9 cellular contexts compared by ENCODE assay signal in genomic region chr11:118621898-118622375, GRCh38. TPM values are rescaled to one million over a fixed set of nuclear protein-coding genes. Genes with fewer than 3 reads are reported as not detected.
DNase-seq lines count a peak whose midpoint lies in the region; ATAC-seq, FAIRE-seq and TF ChIP-seq lines count a peak whose summit lies in the region.
"Had no signal": no experiment of that assay in that cellular context is flagged by ENCODE, and none has a peak within 500 bp of the region (broad histone marks: within the 10 kb centered on the region; RNA-seq: fewer than 3 reads in every experiment).

No MANE protein-coding gene starts in this region.

- 82 to 90% methylated on average over 4 of the region's 4 CpGs for WGBS in body of pancreas, 2 donors

- H3K4me3 ChIP-seq in body of pancreas, result no peak overlapping the region
- H3K4me3 ChIP-seq in lower lobe of right lung, result peak overlapping the region; percentile 58
- peak overlapping the region; percentile 58 to 62 for H3K4me3 ChIP-seq in tibial artery

- peaks cover 4% of the 10 kb centered on the region for H3K4me1 Mint-ChIP-seq in activated CD4-positive, alpha-beta T cell treated with anti-CD3 and anti-CD28 coated beads, Interleukin-2, amount 10 ng/mL, durations not matched to agents 24 days and 14 days

- no peaks in the 10 kb centered on the region for H3K36me3 ChIP-seq in body of pancreas (replicated peaks in 1 of 2; ENCODE audit: insufficient read depth in 1 of 2, low read depth in 2 of 2)
- H3K36me3 ChIP-seq in lower lobe of right lung, result peaks cover 32% of the 10 kb centered on the region
- peaks cover 16 to 32% (median 25%) of the 10 kb centered on the region in 3 donors for H3K36me3 ChIP-seq in tibial artery

- H3K27ac Mint-ChIP-seq in activated CD4-positive, alpha-beta T cell treated with anti-CD3 and anti-CD28 coated beads, Interleukin-2, amount 10 ng/mL, durations not matched to agents 24 days and 14 days, result no peak overlapping the region
- H3K27ac Mint-ChIP-seq: CD4-positive, CD25-positive, alpha-beta regulatory T cell had no signal

- peak overlapping the region; percentile 44 for H3K4me3 Mint-ChIP-seq in activated CD4-positive, alpha-beta T cell treated with anti-CD3 and anti-CD28 coated beads, Interleukin-2, amount 10 ng/mL, durations not matched to agents 24 days and 14 days

- peaks cover 22% of the 10 kb centered on the region for H3K27me3 Mint-ChIP-seq in activated CD4-positive, alpha-beta T cell treated with anti-CD3 and anti-CD28 coated beads, Interleukin-2, amount 10 ng/mL, durations not matched to agents 24 days and 14 days

- no peaks in the 10 kb centered on the region for H3K9me3 Mint-ChIP-seq in activated CD4-positive, alpha-beta T cell treated with anti-CD3 and anti-CD28 coated beads, Interleukin-2, amount 10 ng/mL, durations not matched to agents 24 days and 14 days
- H3K9me3 Mint-ChIP-seq: CD4-positive, CD25-positive, alpha-beta regulatory T cell had no signal

- no peak for TF ChIP-seq POLR2A in body of pancreas (IDR thresholded peaks at IDR 0.05)
- TF ChIP-seq POLR2A in H54 (IDR thresholded peaks at IDR 0.05; ENCODE audit: low read depth, low read length), result no peak

- ATAC-seq in body of pancreas (no peak), lower lobe of right lung (no peak), HG02642 (IDR thresholded peaks at IDR 0.05; ENCODE audit: poor library complexity, unreplicated experiment) (no peak)

- H3K9me3 ChIP-seq in body of pancreas (no peaks in the 10 kb centered on the region), lower lobe of right lung (no peaks in the 10 kb centered on the region), tibial artery (no peaks in the 10 kb centered on the region)

- TF ChIP-seq CTCF in body of pancreas (IDR thresholded peaks at IDR 0.05) (no peak), lower lobe of right lung (IDR thresholded peaks at IDR 0.05) (no peak), tibial artery (IDR thresholded peaks at IDR 0.05) (no peak)

- intact Hi-C loops in activated CD4-positive, alpha-beta T cell treated with anti-CD3 and anti-CD28 coated beads, Interleukin-2, amount 10 ng/mL, durations not matched to agents 24 days and 14 days (cut with micrococcal nuclease), result no loop called here
- intact Hi-C loops in body of pancreas (cut with DNase I) (no loop called here), lower lobe of right lung (cut with DNase I) (no loop called here), tibial artery (cut with DNase I; ENCODE audit: low total_unique reads) (no loop called here)

- no peaks in the 10 kb centered on the region for H3K27me3 ChIP-seq in body of pancreas
- H3K27me3 ChIP-seq in lower lobe of right lung (ENCODE audit: low read depth), result no peaks in the 10 kb centered on the region
- no peaks in the 10 kb centered on the region for H3K27me3 ChIP-seq in tibial artery

- H3K27ac ChIP-seq in body of pancreas (peak overlapping the region; percentile 21 to 76 (median 48)), lower lobe of right lung (peak overlapping the region; percentile 80), tibial artery (peak overlapping the region; percentile 87 to 93)

- H3K4me1 ChIP-seq in body of pancreas (peaks cover 45% of the 10 kb centered on the region), lower lobe of right lung (peaks cover 76% of the 10 kb centered on the region), tibial artery (peaks cover 5 to 73% (median 62%) of the 10 kb centered on the region in 4 donors)

- no peaks in the 10 kb centered on the region for H3K36me3 Mint-ChIP-seq in activated CD4-positive, alpha-beta T cell treated with anti-CD3 and anti-CD28 coated beads, Interleukin-2, amount 10 ng/mL, durations not matched to agents 24 days and 14 days (ENCODE audit: low read depth)

- FAIRE-seq in H54 (lab: Jason Lieb, UNC), result no peak

- no peak for DNase-seq in activated CD4-positive, alpha-beta T cell treated with anti-CD3 and anti-CD28 coated beads, Interleukin-2, amount 10 ng/mL, durations not matched to agents 24 days and 14 days
- no peak for DNase-seq in activated CD4-positive, alpha-beta T cell treated with anti-CD3 and anti-CD28 coated beads for 48 hours
- DNase-seq in body of pancreas (no peak), lower lobe of right lung (no peak), tibial artery (no peak), H54 (ENCODE audit: insufficient read length, low spot score) (no peak), GDM1 (lab: John Stamatoyannopoulos, UW) (no peak)

RNA-seq across cellular contexts. Expression of gene PHLDB1, which starts 14.5 kb away (rescaled TPM):
- total RNA-seq in activated CD4-positive, alpha-beta T cell treated with anti-CD3 and anti-CD28 coated beads, Interleukin-2, amount 10 ng/mL, durations not matched to agents 24 days and 14 days, result 1.3 and 1.7 TPM in 2 replicates
- total RNA-seq in body of pancreas (100 to 1,000 TPM in 1 of 2 donors, 10 to 100 TPM in 1; 71.9 to 166 TPM), lower lobe of right lung (71.8 TPM)

RNA-seq across cellular contexts. Expression of gene ARCN1, which starts 49.7 kb away (rescaled TPM):
- total RNA-seq in activated CD4-positive, alpha-beta T cell treated with anti-CD3 and anti-CD28 coated beads, Interleukin-2, amount 10 ng/mL, durations not matched to agents 24 days and 14 days, result 147 and 150 TPM in 2 replicates
- total RNA-seq in body of pancreas (10 to 100 TPM; 49.8 to 64.3 TPM), lower lobe of right lung (122 TPM)

RNA-seq across cellular contexts. Expression of gene IFT46, which starts 56.2 kb away (rescaled TPM):
- 17.6 and 19.1 TPM in 2 replicates for total RNA-seq in activated CD4-positive, alpha-beta T cell treated with anti-CD3 and anti-CD28 coated beads, Interleukin-2, amount 10 ng/mL, durations not matched to agents 24 days and 14 days
- total RNA-seq in body of pancreas, result 10 to 100 TPM; 17.1 to 24.6 TPM
- 18.5 TPM for total RNA-seq in lower lobe of right lung

RNA-seq across cellular contexts. Expression of gene TREH, which starts 57.5 kb away (rescaled TPM):
- total RNA-seq in activated CD4-positive, alpha-beta T cell treated with anti-CD3 and anti-CD28 coated beads, Interleukin-2, amount 10 ng/mL, durations not matched to agents 24 days and 14 days, result not detected in 2 replicates
- total RNA-seq in body of pancreas (1 to 10 TPM in 1 of 2 donors, not detected in 1; 2.0 TPM), lower lobe of right lung (0.30 TPM)
- total RNA-seq: CD4-positive, CD25-positive, alpha-beta regulatory T cell had no signal

Comparison
In these comparisons a context has a peak if more than half of its experiments do, and no peak if none do; other contexts are left out.
1. H3K4me3 ChIP-seq: peak in lower lobe of right lung (single experiment) and tibial artery (2 of 2); none in body of pancreas (0 of 2).
2. RNA of gene PHLDB1, which starts 14.5 kb away (total RNA-seq): 71.9 to 166 TPM in body of pancreas and 71.8 TPM in lower lobe of right lung (single experiment); 1.3 to 1.7 TPM in activated CD4-positive, alpha-beta T cell treated with anti-CD3 and anti-CD28 coated beads, Interleukin-2, amount 10 ng/mL, durations not matched to agents 24 days and 14 days; every median in the first group is over 10 times any median in the second.
3. Peak in every context shown above with its lines, with median percentiles within 50 percentile points of each other: H3K27ac ChIP-seq.